In the genomic region with DNA sequence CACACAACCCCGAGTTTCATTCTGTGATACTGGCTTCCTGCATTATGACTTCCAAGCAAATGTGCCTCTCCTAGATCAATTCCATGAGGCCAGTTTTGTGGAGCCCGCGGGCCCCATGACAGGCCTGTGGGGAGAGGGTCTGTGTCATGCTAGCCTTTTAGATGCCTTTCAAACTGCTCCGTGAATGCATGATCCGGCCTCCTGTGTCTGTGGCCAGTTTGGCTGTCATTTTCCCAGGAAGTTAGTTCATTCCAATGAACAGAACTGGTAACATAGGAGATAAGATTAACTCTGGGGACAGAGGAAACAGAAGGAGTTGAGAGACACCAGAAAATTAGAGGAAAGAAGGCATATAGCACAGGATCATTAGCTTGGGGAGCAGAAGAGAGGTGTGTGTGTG, we compare ENCODE assay signal across 23 cellular contexts. TPM values are rescaled to one million over a fixed set of nuclear protein-coding genes. Genes with fewer than 3 reads are reported as not detected.
"Had no signal": no experiment of that assay in that cellular context is flagged by ENCODE, and none has a peak within 500 bp of the region (broad histone marks: within the 10 kb centered on the region; RNA-seq: fewer than 3 reads in every experiment).

No MANE protein-coding gene starts in this region.

- H3K9me3 ChIP-seq: breast epithelium, tibial nerve, uterus had no signal

- DNase-seq: activated CD4-positive, alpha-beta memory T cell treated with anti-CD3 and anti-CD28 coated beads, Interleukin-2, amount 10 ng/mL, durations not matched to agents 7 days and 5 days; activated CD4-positive, alpha-beta T cell treated with anti-CD3 and anti-CD28 coated beads for 4 hours; activated CD8-positive, alpha-beta memory T cell treated with anti-CD3 and anti-CD28 coated beads, Interleukin-2, amount 10 ng/mL, durations not matched to agents 7 days and 5 days; activated naive CD8-positive, alpha-beta T cell treated with anti-CD3 and anti-CD28 coated beads, Interleukin-2, amount 10 ng/mL, durations not matched to agents 7 days and 5 days; effector memory CD8-positive, alpha-beta T cell; kidney; natural killer cell; nucleus accumbens; posterior cingulate gyrus; retina; stimulated activated CD4-positive, alpha-beta T cell treated with anti-CD3 and anti-CD28 coated beads, Interleukin-2, amount 100 ng/mL, for 24 hours; stimulated activated naive CD4-positive, alpha-beta T cell treated with Interleukin-2 at 50 U/mL for 16 hours; T-cell; uterus had no signal

- H3K4me3 ChIP-seq: breast epithelium, tibial nerve, uterus had no signal

- H3K27me3 ChIP-seq: breast epithelium, tibial nerve, uterus had no signal

- H3K4me3 Mint-ChIP-seq: activated CD4-positive, alpha-beta memory T cell treated with anti-CD3 and anti-CD28 coated beads, Interleukin-2, amount 10 ng/mL, durations not matched to agents 7 days and 5 days; activated CD8-positive, alpha-beta memory T cell treated with anti-CD3 and anti-CD28 coated beads, Interleukin-2, amount 10 ng/mL, durations not matched to agents 7 days and 5 days; activated naive CD8-positive, alpha-beta T cell treated with anti-CD3 and anti-CD28 coated beads, Interleukin-2, amount 10 ng/mL, durations not matched to agents 7 days and 5 days; effector memory CD8-positive, alpha-beta T cell; memory B cell; natural killer cell; T-cell; WTC11 had no signal

- H3K27ac Mint-ChIP-seq: activated CD4-positive, alpha-beta memory T cell treated with anti-CD3 and anti-CD28 coated beads, Interleukin-2, amount 10 ng/mL, durations not matched to agents 7 days and 5 days; activated CD8-positive, alpha-beta memory T cell treated with anti-CD3 and anti-CD28 coated beads, Interleukin-2, amount 10 ng/mL, durations not matched to agents 7 days and 5 days; activated naive CD8-positive, alpha-beta T cell treated with anti-CD3 and anti-CD28 coated beads, Interleukin-2, amount 10 ng/mL, durations not matched to agents 7 days and 5 days; effector memory CD8-positive, alpha-beta T cell; memory B cell; natural killer cell; T-cell; WTC11 had no signal

- H3K4me1 Mint-ChIP-seq: activated CD4-positive, alpha-beta memory T cell treated with anti-CD3 and anti-CD28 coated beads, Interleukin-2, amount 10 ng/mL, durations not matched to agents 7 days and 5 days; activated CD8-positive, alpha-beta memory T cell treated with anti-CD3 and anti-CD28 coated beads, Interleukin-2, amount 10 ng/mL, durations not matched to agents 7 days and 5 days; activated naive CD8-positive, alpha-beta T cell treated with anti-CD3 and anti-CD28 coated beads, Interleukin-2, amount 10 ng/mL, durations not matched to agents 7 days and 5 days; memory B cell; natural killer cell; T-cell had no signal

- ATAC-seq: activated CD8-positive, alpha-beta memory T cell treated with anti-CD3 and anti-CD28 coated beads, Interleukin-2, amount 10 ng/mL, durations not matched to agents 7 days and 5 days; effector memory CD8-positive, alpha-beta T cell; natural killer cell; SK-N-SH treated with all-trans-retinoic acid at 6 μM for 48 hours; T-cell; WTC11 had no signal

- H3K36me3 ChIP-seq: breast epithelium, tibial nerve, uterus had no signal

- H3K36me3 Mint-ChIP-seq: activated CD8-positive, alpha-beta memory T cell treated with anti-CD3 and anti-CD28 coated beads, Interleukin-2, amount 10 ng/mL, durations not matched to agents 7 days and 5 days; activated naive CD8-positive, alpha-beta T cell treated with anti-CD3 and anti-CD28 coated beads, Interleukin-2, amount 10 ng/mL, durations not matched to agents 7 days and 5 days; natural killer cell; T-cell; WTC11 had no signal

- H3K4me1 ChIP-seq: breast epithelium, tibial nerve, uterus had no signal

- FAIRE-seq: kidney had no signal

- H3K9me3 Mint-ChIP-seq: activated CD4-positive, alpha-beta memory T cell treated with anti-CD3 and anti-CD28 coated beads, Interleukin-2, amount 10 ng/mL, durations not matched to agents 7 days and 5 days; activated naive CD8-positive, alpha-beta T cell treated with anti-CD3 and anti-CD28 coated beads, Interleukin-2, amount 10 ng/mL, durations not matched to agents 7 days and 5 days; effector memory CD8-positive, alpha-beta T cell; memory B cell; natural killer cell; T-cell; WTC11 had no signal

- H3K27ac ChIP-seq: breast epithelium, epithelial cell of prostate, tibial nerve, uterus had no signal

RNA-seq across cellular contexts. Expression of a gene that starts 3.2 kb away (rescaled TPM):
- total RNA-seq: activated CD8-positive, alpha-beta memory T cell treated with anti-CD3 and anti-CD28 coated beads, Interleukin-2, amount 10 ng/mL, durations not matched to agents 7 days and 5 days; activated naive CD8-positive, alpha-beta T cell treated with anti-CD3 and anti-CD28 coated beads, Interleukin-2, amount 10 ng/mL, durations not matched to agents 7 days and 5 days; breast epithelium; dermis microvascular lymphatic vessel endothelial cell; kidney; liver; subcutaneous adipose tissue; tibial nerve; uterus had no signal
- polyA plus RNA-seq: liver had no signal
